In genomic region chr2:148531175-148532048, GRCh38 we compare ENCODE assay signal across 17 cellular contexts.
DNase-seq lines count a peak whose midpoint lies in the region; ATAC-seq, FAIRE-seq and TF ChIP-seq lines count a peak whose summit lies in the region.
"Had no signal": no experiment of that assay in that cellular context is flagged by ENCODE, and none has a peak within 500 bp of the region (broad histone marks: within the 10 kb centered on the region; RNA-seq: fewer than 3 reads in every experiment).

No MANE protein-coding gene starts in this region.

- no TSS peak for BruUV-seq in PC-3 (replicated peaks; lab: Mats Ljungman, UMichigan)

- peak overlapping the region in 3 of 8 donors; percentile 17 to 27 (median 25) for H3K4me3 Mint-ChIP-seq in CD4-positive, alpha-beta memory T cell
- H3K4me3 Mint-ChIP-seq in endodermal cell (no peak overlapping the region), osteocyte (ENCODE audit: unreplicated experiment) (no peak overlapping the region)
- H3K4me3 Mint-ChIP-seq: CD4-positive, CD25-positive, alpha-beta regulatory T cell had no signal

- no peaks in the 10 kb centered on the region for H3K36me3 Mint-ChIP-seq in CD4-positive, alpha-beta memory T cell
- no peaks in the 10 kb centered on the region for H3K36me3 Mint-ChIP-seq in endodermal cell (ENCODE audit: low read depth)
- no peaks in the 10 kb centered on the region for H3K36me3 Mint-ChIP-seq in osteocyte (ENCODE audit: unreplicated experiment)
- H3K36me3 Mint-ChIP-seq: CD4-positive, CD25-positive, alpha-beta regulatory T cell had no signal

- H3K4me1 Mint-ChIP-seq in CD4-positive, alpha-beta memory T cell: peaks cover 62 to 99% (median 82%) of the 10 kb centered on the region in 4 donors
- peaks cover 14% of the 10 kb centered on the region for H3K4me1 Mint-ChIP-seq in endodermal cell
- no peaks in the 10 kb centered on the region for H3K4me1 Mint-ChIP-seq in osteocyte (ENCODE audit: unreplicated experiment)

- H3K27ac ChIP-seq in CD4-positive, alpha-beta memory T cell (ENCODE audit: low read depth, low read length): no peak overlapping the region
- H3K27ac ChIP-seq in endodermal cell (ENCODE audit: low read depth, low read length) (no peak overlapping the region), PC-3 (ENCODE audit: low read length) (no peak overlapping the region)
- H3K27ac ChIP-seq: HL-60, Peyer's patch, SJSA1 had no signal

- no peak overlapping the region for H3K9ac ChIP-seq in endodermal cell (ENCODE audit: extremely low read depth, low read length, poor library complexity, severe bottlenecking)
- H3K9ac ChIP-seq in PC-3 (ENCODE audit: low read length): no peak overlapping the region

- no peaks in the 10 kb centered on the region for H3K79me2 ChIP-seq in PC-3 (ENCODE audit: low read length)

- 95% methylated on average over 10 of the region's 10 CpGs; no CpG with 5 or more reads in 1 of the 2 experiments for WGBS in endodermal cell (ENCODE audit: insufficient coverage in 1 of 2, insufficient read length in 1 of 2), 2 experiments

- H3K4me1 ChIP-seq in CD4-positive, alpha-beta memory T cell (ENCODE audit: insufficient read depth, low read length): peaks cover 77% of the 10 kb centered on the region
- peaks cover 6% of the 10 kb centered on the region for H3K4me1 ChIP-seq in endodermal cell (ENCODE audit: control insufficient read depth, insufficient read depth, low read length)
- H3K4me1 ChIP-seq in PC-3 (ENCODE audit: insufficient read depth, low read length): no peaks in the 10 kb centered on the region
- H3K4me1 ChIP-seq: BE2C, Peyer's patch, SJSA1 had no signal

- CTCF ChIA-PET in CD4-positive, alpha-beta memory T cell (lab: Charles Lee; ENCODE audit: partially characterized antibody): interaction anchor here (0.9 to 2.3 kb wide), 4 partner anchors 8 to 22 kb away, joined by 4 to 8 read pairs (median 4); no protein-coding TSS in a partner anchor
- CTCF ChIA-PET in PC-3 (lab: Charles Lee): no interaction called here

- no peak overlapping the region for H2AFZ ChIP-seq in PC-3 (ENCODE audit: low read length)

- H3K4me2 ChIP-seq in PC-3 (ENCODE audit: low read length): no peak overlapping the region

- H3F3A ChIP-seq in PC-3 (ENCODE audit: low read length, unreplicated experiment): no peaks in the 10 kb centered on the region

- no peak overlapping the region for H3K4me3 ChIP-seq in CD4-positive, alpha-beta memory T cell (ENCODE audit: low read length in 2 of 2)
- H3K4me3 ChIP-seq in endodermal cell (ENCODE audit: low read length): no peak overlapping the region
- no peak overlapping the region for H3K4me3 ChIP-seq in PC-3 (ENCODE audit: low read length)
- H3K4me3 ChIP-seq: Peyer's patch, SJSA1 had no signal

- FAIRE-seq in HTR-8/SVneo (lab: Jason Lieb, UNC): peak; percentile 87
- FAIRE-seq: A204.1 had no signal

- intact Hi-C loops in CD4-positive, alpha-beta memory T cell (cut with micrococcal nuclease): no loop called here
- intact Hi-C loops in PC-3 (cut with micrococcal nuclease): no loop called here

- no peaks in the 10 kb centered on the region for H3K27me3 Mint-ChIP-seq in CD4-positive, alpha-beta memory T cell
- peaks cover 75% of the 10 kb centered on the region for H3K27me3 Mint-ChIP-seq in endodermal cell (ENCODE audit: insufficient read depth)
- H3K27me3 Mint-ChIP-seq in osteocyte (ENCODE audit: unreplicated experiment): no peaks in the 10 kb centered on the region
- H3K27me3 Mint-ChIP-seq: CD4-positive, CD25-positive, alpha-beta regulatory T cell had no signal

- POLR2A ChIA-PET in CD4-positive, alpha-beta memory T cell (lab: Charles Lee; ENCODE audit: partially characterized antibody): interaction anchor here (1.6 kb wide), 1 partner anchor 22 kb away, joined by 5 read pairs; no protein-coding TSS in a partner anchor
- POLR2A ChIA-PET in PC-3 (lab: Charles Lee; ENCODE audit: unreplicated experiment): no interaction called here

- peak overlapping the region; percentile 23 to 94 (median 62) for H3K27ac Mint-ChIP-seq in CD4-positive, alpha-beta memory T cell
- H3K27ac Mint-ChIP-seq in endodermal cell (no peak overlapping the region), osteocyte (ENCODE audit: unreplicated experiment) (no peak overlapping the region)

- no peaks in the 10 kb centered on the region for H3K27me3 ChIP-seq in CD4-positive, alpha-beta memory T cell (ENCODE audit: insufficient read depth, low read length)
- H3K27me3 ChIP-seq in endodermal cell (ENCODE audit: control insufficient read depth, insufficient read depth, low read length, poor library complexity, severe bottlenecking) (peaks cover 32% of the 10 kb centered on the region), PC-3 (ENCODE audit: low read length) (no peaks in the 10 kb centered on the region)
- H3K27me3 ChIP-seq: BE2C, Peyer's patch, SJSA1 had no signal

- no peak for DNase-seq in CD4-positive, alpha-beta memory T cell
- DNase-seq in HTR-8/SVneo (ENCODE audit: insufficient read length, low spot score) (no peak), endodermal cell (peak; percentile 41), osteocyte (ENCODE audit: extremely low spot score, unreplicated experiment) (peak; percentile 77), PC-3 (no peak), ureter (ENCODE audit: low spot score) (no peak)
- DNase-seq: BE2C; CD4-positive, CD25-positive, alpha-beta regulatory T cell; EL; H7; NCI-H1105 treated with DMSO at 0.1 percent for 48 hours; NCI-H1694; Peyer's patch had no signal

- no peaks in the 10 kb centered on the region for H3K36me3 ChIP-seq in CD4-positive, alpha-beta memory T cell (ENCODE audit: insufficient read depth, low read length)
- H3K36me3 ChIP-seq in endodermal cell (ENCODE audit: control insufficient read depth, insufficient read depth, low read length): no peaks in the 10 kb centered on the region
- H3K36me3 ChIP-seq in PC-3 (ENCODE audit: low read depth, low read length): no peaks in the 10 kb centered on the region
- H3K36me3 ChIP-seq: BE2C, Peyer's patch, SJSA1 had no signal

- no peaks in the 10 kb centered on the region for H3K9me3 Mint-ChIP-seq in CD4-positive, alpha-beta memory T cell
- no peaks in the 10 kb centered on the region for H3K9me3 Mint-ChIP-seq in endodermal cell
- no peaks in the 10 kb centered on the region for H3K9me3 Mint-ChIP-seq in osteocyte (ENCODE audit: unreplicated experiment)
- H3K9me3 Mint-ChIP-seq: CD4-positive, CD25-positive, alpha-beta regulatory T cell had no signal

- ATAC-seq in PC-3 (no peak), GM19395 (IDR thresholded peaks at IDR 0.05; ENCODE audit: unreplicated experiment) (no peak)

- TF ChIP-seq CTCF in endodermal cell (conservative IDR thresholded peaks at IDR 0.05): no peak
- TF ChIP-seq CTCF in osteocyte (IDR thresholded peaks at IDR 0.05): no peak
- no peak for TF ChIP-seq CTCF in PC-3 (conservative IDR thresholded peaks at IDR 0.05; ENCODE audit: low read depth, low read length)

- H3K9me3 ChIP-seq in CD4-positive, alpha-beta memory T cell (ENCODE audit: control insufficient read depth in 1 of 2, low read length in 2 of 2): no peaks in the 10 kb centered on the region
- H3K9me3 ChIP-seq in endodermal cell (ENCODE audit: control insufficient read depth, low read length) (no peaks in the 10 kb centered on the region), PC-3 (ENCODE audit: low read length) (no peaks in the 10 kb centered on the region)
- H3K9me3 ChIP-seq: BE2C, Peyer's patch, SJSA1 had no signal

- no peaks in the 10 kb centered on the region for H4K20me1 ChIP-seq in PC-3 (ENCODE audit: low read length)

- H3K9me2 ChIP-seq in PC-3 (replicated peaks; ENCODE audit: low read length): no peaks in the 10 kb centered on the region

Comparison
In these comparisons a context has a peak if more than half of its experiments do, and no peak if none do; other contexts are left out.
1. DNase-seq: peak in endodermal cell (single experiment) and osteocyte (single experiment); none in CD4-positive, alpha-beta memory T cell (0 of 5), HTR-8/SVneo (single experiment), PC-3 (single experiment) and ureter (single experiment).
2. H3K27ac Mint-ChIP-seq: peak in CD4-positive, alpha-beta memory T cell (7 of 7); none in endodermal cell (single experiment) and osteocyte (single experiment).